8 cellular contexts compared by ENCODE assay signal in the genomic region with DNA sequence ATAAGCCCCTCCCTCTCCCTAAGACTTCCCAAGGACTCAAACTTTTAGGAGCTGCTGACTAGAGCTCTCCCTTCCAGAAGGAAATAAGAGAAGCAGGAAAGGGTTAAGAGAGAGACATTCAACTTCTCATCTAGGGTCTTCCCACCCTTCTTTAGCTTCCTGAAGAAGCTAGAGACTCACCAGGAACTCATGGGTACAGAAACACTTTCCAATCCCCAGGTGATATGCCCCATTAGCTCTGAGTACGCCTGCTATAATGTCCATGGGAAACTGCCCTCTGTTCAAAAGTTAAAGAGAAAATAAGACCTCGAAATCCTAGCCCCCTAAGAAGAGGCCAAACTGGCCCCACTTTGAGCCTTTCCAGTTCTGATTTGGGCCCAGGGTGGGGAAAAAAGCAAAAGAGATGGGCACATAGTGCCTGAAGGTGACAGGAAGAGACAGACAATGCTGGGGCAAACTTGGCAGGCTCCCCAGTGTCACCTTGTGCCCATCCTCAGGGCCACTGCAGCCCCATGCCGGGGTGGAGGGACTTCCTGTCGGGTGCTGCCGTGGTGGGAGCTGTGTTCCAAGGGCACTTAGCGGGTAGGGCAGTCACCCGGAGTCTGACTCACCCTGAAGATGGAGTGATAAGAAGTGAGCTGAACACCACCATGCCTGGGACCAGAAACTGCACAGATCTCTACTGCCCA. TPM values are rescaled to one million over a fixed set of nuclear protein-coding genes. Genes with fewer than 3 reads are reported as not detected.
DNase-seq lines count a peak whose midpoint lies in the region; TF ChIP-seq lines count a peak whose summit lies in the region.

No MANE protein-coding gene starts in this region.

- peaks cover 63% of the 10 kb centered on the region for H3K36me3 Mint-ChIP-seq in Caco-2 (ENCODE audit: insufficient read depth, unreplicated experiment)

- POLR2A ChIA-PET in Caco-2 (lab: Charles Lee) = interaction anchor here (0.7 kb wide), 1 partner anchor 30 kb away, joined by 5 read pairs; no protein-coding TSS in a partner anchor

- no peak for TF ChIP-seq CTCF in Caco-2 (IDR thresholded peaks at IDR 0.05; ENCODE audit: insufficient read depth in 1 of 2, low read depth in 1 of 2, low read length in 1 of 2, severe bottlenecking in 1 of 2, unreplicated experiment in 1 of 2)
- no peak for TF ChIP-seq CTCF in brain microvascular endothelial cell (IDR thresholded peaks at IDR 0.05; ENCODE audit: low read depth, low read length, missing control alignments)
- TF ChIP-seq CTCF in transverse colon (IDR thresholded peaks at IDR 0.05) = no peak

- H3K4me1 ChIP-seq in Caco-2 (peaks cover 76% of the 10 kb centered on the region), mucosa of rectum (ENCODE audit: control insufficient read depth in 2 of 2, insufficient read depth in 2 of 2, low read length in 2 of 2) (peaks cover 81 to 83% of the 10 kb centered on the region in 2 donors), transverse colon (peaks cover 81 to 93% (median 84%) of the 10 kb centered on the region in 4 donors)

- in situ Hi-C loops in brain microvascular endothelial cell (cut with HindIII; ENCODE audit: low pct_ligation_motif_present, low sequenced_read_pairs) = no loop called here
- in situ Hi-C loops in transverse colon (cut with MboI; ENCODE audit: low pct_ligation_motif_present in 1 of 4, low pct_unique_long_range_greater_than_20kb in 1 of 4, low sequenced_read_pairs in 3 of 4) = no loop called here

- no peak for TF ChIP-seq EP300 in transverse colon (IDR thresholded peaks at IDR 0.05; ENCODE audit: low read depth)

- CTCF ChIA-PET in Caco-2 (lab: Charles Lee) = interaction anchor here (2.2 kb wide), 1 partner anchor 12 kb away, joined by 14 read pairs; no protein-coding TSS in a partner anchor

- no peak for TF ChIP-seq POLR2A in transverse colon (IDR thresholded peaks at IDR 0.05)

- H3K27ac ChIP-seq in brain microvascular endothelial cell (peak overlapping the region; percentile 12), mucosa of rectum (ENCODE audit: low read depth in 2 of 2, low read length in 2 of 2) (peak overlapping the region; percentile 88 to 93), transverse colon (peak overlapping the region; percentile 84 to 92 (median 88))

- H3K4me3 Mint-ChIP-seq in Caco-2 (ENCODE audit: unreplicated experiment) = peak overlapping the region; percentile 46

- WGBS in transverse colon (ENCODE audit: low coverage in 1 of 2), 2 donors = 40 to 50% methylated on average over 2 to 7 of the region's 7 CpGs

- H3K4me3 ChIP-seq in Caco-2 (ENCODE audit: low read depth, low read length) (no peak overlapping the region), brain microvascular endothelial cell (ENCODE audit: low read depth, low read length) (no peak overlapping the region), mucosa of rectum (ENCODE audit: low read length in 2 of 2) (peak overlapping the region; percentile 31 to 49), transverse colon (peak overlapping the region in 1 of 4 donors; percentile 1)

- H3K27ac Mint-ChIP-seq in Caco-2 (ENCODE audit: unreplicated experiment) = peak overlapping the region; percentile 95

- H3K27me3 ChIP-seq in Caco-2 (replicated peaks; ENCODE audit: control insufficient read depth, insufficient read depth, low read length) (no peaks in the 10 kb centered on the region), brain microvascular endothelial cell (replicated peaks) (no peaks in the 10 kb centered on the region), mucosa of rectum (ENCODE audit: control insufficient read depth in 2 of 2, insufficient read depth in 2 of 2, low read length in 2 of 2) (no peaks in the 10 kb centered on the region), transverse colon (no peaks in the 10 kb centered on the region)

- DNase-seq in Caco-2 (no peak), UCSD-AML1 (lab: John Stamatoyannopoulos, UW; ENCODE audit: unreplicated experiment) (peak; percentile 44), brain microvascular endothelial cell (peak; percentile 42), transverse colon (peak; percentile 67), NCI-H1417 (lab: John Stamatoyannopoulos, UW) (no peak), NCI-H146 treated with DMSO at 0.1 percent for 48 hours (lab: John Stamatoyannopoulos, UW; ENCODE audit: unreplicated experiment) (no peak), nucleus accumbens (lab: John Stamatoyannopoulos, UW) (no peak)

- intact Hi-C loops in Caco-2 (cut with micrococcal nuclease; ENCODE audit: unreplicated experiment) = no loop called here
- intact Hi-C loops in transverse colon (cut with DNase I; ENCODE audit: low total_unique reads) = no loop called here

- no peaks in the 10 kb centered on the region for H3K27me3 Mint-ChIP-seq in Caco-2 (ENCODE audit: insufficient read depth, unreplicated experiment)

- BruUV-seq in Caco-2 (replicated peaks; lab: Mats Ljungman, UMichigan) = no TSS peak

- H3K9me3 ChIP-seq in Caco-2 (no peaks in the 10 kb centered on the region), mucosa of rectum (ENCODE audit: control insufficient read depth in 2 of 2, low read length in 2 of 2) (no peaks in the 10 kb centered on the region), transverse colon (no peaks in the 10 kb centered on the region)

- H3K36me3 ChIP-seq in Caco-2 (ENCODE audit: control insufficient read depth, insufficient read depth, low read length) (peaks cover 3% of the 10 kb centered on the region; the same call in 1 of the 2 replicates), brain microvascular endothelial cell (replicated peaks) (peaks cover 3% of the 10 kb centered on the region), mucosa of rectum (ENCODE audit: control insufficient read depth in 2 of 2, insufficient read depth in 2 of 2, low read length in 2 of 2) (peaks cover 0 to 3% of the 10 kb centered on the region in 2 donors), transverse colon (no peaks in the 10 kb centered on the region)

- H3K9ac ChIP-seq in mucosa of rectum (ENCODE audit: low read depth in 1 of 2, low read length in 2 of 2) = peak overlapping the region; percentile 38 to 69

- peaks cover 70% of the 10 kb centered on the region for H3K4me1 Mint-ChIP-seq in Caco-2 (ENCODE audit: low read depth, unreplicated experiment)

- H3K9me3 Mint-ChIP-seq in Caco-2 (ENCODE audit: unreplicated experiment) = no peaks in the 10 kb centered on the region

RNA-seq across cellular contexts. Expression of a gene that starts 29.5 kb away (rescaled TPM):
- total RNA-seq in Caco-2 (2022) (52.7 and 60.8 TPM in 2 replicates), transverse colon (10 to 100 TPM; 50.1 to 72.9 (median 53.0) TPM)

RNA-seq across cellular contexts. Expression of a gene that starts 32.5 kb away (rescaled TPM):
- total RNA-seq in Caco-2 (2022) = 62.4 and 76.9 TPM in 2 replicates
- total RNA-seq in transverse colon = 100 to 1,000 TPM in 2 of 4 donors, 10 to 100 TPM in 2; 81.1 to 163 (median 122) TPM

Comparison
In these comparisons a context has a peak if more than half of its experiments do, and no peak if none do; other contexts are left out.
1. DNase-seq: peak in UCSD-AML1 (single experiment), brain microvascular endothelial cell (single experiment) and transverse colon (single experiment); none in Caco-2 (0 of 2), NCI-H1417 (0 of 3), NCI-H146 treated with DMSO at 0.1 percent for 48 hours (single experiment) and nucleus accumbens (0 of 56).
2. H3K4me3 ChIP-seq: peak in mucosa of rectum (2 of 2); none in Caco-2 (single experiment) and brain microvascular endothelial cell (single experiment).
3. H3K27ac ChIP-seq: peak in every context shown above with its lines; median percentile 90 in mucosa of rectum; 88 in transverse colon; 12 in brain microvascular endothelial cell.